ENCODE assay signal across 13 cellular contexts in genomic region chr3:123143669-123144411, GRCh38. TPM values are rescaled to one million over a fixed set of nuclear protein-coding genes. Genes with fewer than 3 reads are reported as not detected.
A peak's percentile ranks its signal among the peaks of the same experiment; 100 is the strongest.
DNase-seq lines count a peak whose midpoint lies in the region; ATAC-seq and TF ChIP-seq lines count a peak whose summit lies in the region.
"Had no signal": no experiment of that assay in that cellular context is flagged by ENCODE, and none has a peak within 500 bp of the region (broad histone marks: within the 10 kb centered on the region; RNA-seq: fewer than 3 reads in every experiment).

No MANE protein-coding gene starts in this region.

- POLR2A ChIA-PET in GM10248 (lab: Yijun Ruan, JAX), result no interaction called here

- ATAC-seq in GM21529 (IDR thresholded peaks at IDR 0.05; ENCODE audit: unreplicated experiment), result no peak
- ATAC-seq in HG02588 (IDR thresholded peaks at IDR 0.05; ENCODE audit: unreplicated experiment), result no peak

- H3K27ac ChIP-seq in caudate nucleus (ENCODE audit: low read depth, low read length), result no peak overlapping the region
- H3K27ac ChIP-seq: esophagus squamous epithelium, thyroid gland had no signal

- no peak for TF ChIP-seq CTCF in GM10248 (IDR thresholded peaks at IDR 0.05; ENCODE audit: control extremely low read depth, extremely low read depth, low read depth, missing control alignments)

- DNase-seq in D341Med (ENCODE audit: low spot score) (peak; percentile 20), NCI-H146 treated with DMSO at 0.1 percent for 48 hours (lab: John Stamatoyannopoulos, UW; ENCODE audit: unreplicated experiment) (peak; percentile 94), caudate nucleus (lab: John Stamatoyannopoulos, UW) (peak in 44 of 61 donors; percentile 9 to 91 (median 52)), myocyte (ENCODE audit: low read depth) (peak; percentile 27), GM10248 (ENCODE audit: extremely low spot score) (no peak), NCI-H774 (lab: John Stamatoyannopoulos, UW) (no peak)
- DNase-seq: DMS153; esophagus squamous epithelium; GOT3; stimulated activated CD4-positive, alpha-beta T cell treated with anti-CD3 and anti-CD28 coated beads, Interleukin-4, amount 100 ng/mL, for 24 hours had no signal

- CTCF ChIA-PET in GM10248 (lab: Yijun Ruan, JAX), result no interaction called here

RNA-seq across cellular contexts. Expression of gene SEC22A, which starts 57.9 kb away (rescaled TPM):
- total RNA-seq in myocyte, result 25.1 and 25.4 TPM in 2 replicates
- polyA plus RNA-seq in myocyte (2012), result 14.3 TPM

Comparison
In these comparisons a context has a peak if more than half of its experiments do, and no peak if none do; other contexts are left out.
1. DNase-seq: peak in D341Med (single experiment), NCI-H146 treated with DMSO at 0.1 percent for 48 hours (single experiment), caudate nucleus (44 of 61) and myocyte (single experiment); none in GM10248 (single experiment) and NCI-H774 (single experiment).